In the genomic region with DNA sequence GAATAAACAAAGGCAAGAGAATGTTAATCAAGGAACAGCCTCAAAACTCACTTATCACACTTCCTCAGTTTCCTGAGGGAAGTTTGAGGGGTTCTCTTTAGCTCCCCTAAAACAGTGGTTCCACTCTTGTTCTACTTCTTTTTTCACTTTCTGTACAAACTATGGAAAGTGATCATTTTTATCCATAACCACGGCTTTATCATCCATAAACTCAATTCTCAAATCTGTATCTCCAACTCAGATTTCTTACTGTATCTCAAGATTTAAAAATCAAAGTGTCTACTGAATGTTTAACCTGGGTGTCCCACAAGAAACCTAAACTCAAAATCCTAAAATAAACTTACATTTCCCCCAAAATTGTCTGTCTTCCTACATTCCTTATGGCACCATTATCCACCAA, we compare ENCODE assay signal across 22 cellular contexts. TPM values are rescaled to one million over a fixed set of nuclear protein-coding genes. Genes with fewer than 3 reads are reported as not detected.
A peak's percentile ranks its signal among the peaks of the same experiment; 100 is the strongest.
DNase-seq lines count a peak whose midpoint lies in the region; ATAC-seq, FAIRE-seq and TF ChIP-seq lines count a peak whose summit lies in the region.
"Had no signal": no experiment of that assay in that cellular context is flagged by ENCODE, and none has a peak within 500 bp of the region (broad histone marks: within the 10 kb centered on the region; RNA-seq: fewer than 3 reads in every experiment).

No MANE protein-coding gene starts in this region.

- H3F3A ChIP-seq in Loucy (ENCODE audit: low read depth) = no peaks in the 10 kb centered on the region

- DNase-seq in activated naive CD4-positive, alpha-beta T cell treated with anti-CD3 and anti-CD28 coated beads, Interleukin-2, amount 50 U/mL, for 72 hours (ENCODE audit: low spot score in 2 of 2) = no peak
- DNase-seq in activated naive CD4-positive, alpha-beta T cell (lab: John Stamatoyannopoulos, UW) = no peak
- DNase-seq in activated naive CD8-positive, alpha-beta T cell treated with anti-CD3 and anti-CD28 coated beads, Interleukin-2, amount 10 ng/mL, durations not matched to agents 7 days and 5 days = no peak
- no peak for DNase-seq in stimulated activated effector memory CD8-positive, alpha-beta T cell treated with anti-CD3 and anti-CD28 coated beads, Interleukin-12 subunit alpha, Interleukin-12 subunit beta, amount 100 ng/mL, for 72 hours (ENCODE audit: low spot score in 2 of 2)
- DNase-seq in activated CD4-positive, alpha-beta T cell treated with anti-CD3 and anti-CD28 coated beads, Interleukin-2, amount 10 ng/mL, durations not matched to agents 24 days and 14 days = no peak
- DNase-seq in NCI-H1092 treated with DMSO at 0.1 percent for 48 hours (lab: John Stamatoyannopoulos, UW) (no peak), kidney (no peak)
- DNase-seq: activated CD4-positive, alpha-beta T cell treated with anti-CD3 and anti-CD28 coated beads for 48 hours; Caco-2; cortex of kidney; left ventricle myocardium inferior; NCI-H1930; NCI-H524 treated with DMSO at 0.1 percent for 48 hours; OCI-M1; pancreas; SK-N-SH; stimulated activated CD4-positive, alpha-beta T cell treated with anti-CD3 and anti-CD28 coated beads, Interleukin-1b, Interleukin-23, amount 100 ng/mL, for 48 hours had no signal

- POLR2A ChIA-PET in activated naive CD8-positive, alpha-beta T cell treated with anti-CD3 and anti-CD28 coated beads, Interleukin-2, amount 10 ng/mL, durations not matched to agents 7 days and 5 days (lab: Charles Lee) = no interaction called here

- no peaks in the 10 kb centered on the region for H3K27me3 Mint-ChIP-seq in activated naive CD8-positive, alpha-beta T cell treated with anti-CD3 and anti-CD28 coated beads, Interleukin-2, amount 10 ng/mL, durations not matched to agents 7 days and 5 days
- H3K27me3 Mint-ChIP-seq in activated CD4-positive, alpha-beta T cell treated with anti-CD3 and anti-CD28 coated beads, Interleukin-2, amount 10 ng/mL, durations not matched to agents 24 days and 14 days = no peaks in the 10 kb centered on the region

- intact Hi-C loops in activated CD4-positive, alpha-beta T cell treated with anti-CD3 and anti-CD28 coated beads, Interleukin-2, amount 10 ng/mL, durations not matched to agents 24 days and 14 days (cut with micrococcal nuclease) = loop anchor here (2.0 kb wide), 1 partner anchor 15 kb away; a partner anchor contains a TSS
- intact Hi-C loops in kidney (cut with DNase I) = no loop called here

- H3K27ac Mint-ChIP-seq in activated naive CD4-positive, alpha-beta T cell treated with anti-CD3 and anti-CD28 coated beads, Interleukin-2, amount 50 U/mL, for 72 hours = peak overlapping the region; percentile 44 to 99
- peak overlapping the region; percentile 33 for H3K27ac Mint-ChIP-seq in activated naive CD8-positive, alpha-beta T cell treated with anti-CD3 and anti-CD28 coated beads, Interleukin-2, amount 10 ng/mL, durations not matched to agents 7 days and 5 days
- H3K27ac Mint-ChIP-seq in stimulated activated effector memory CD8-positive, alpha-beta T cell treated with anti-CD3 and anti-CD28 coated beads, Interleukin-12 subunit alpha, Interleukin-12 subunit beta, amount 100 ng/mL, for 72 hours = peak overlapping the region; percentile 73
- H3K27ac Mint-ChIP-seq in activated CD4-positive, alpha-beta T cell treated with anti-CD3 and anti-CD28 coated beads, Interleukin-2, amount 10 ng/mL, durations not matched to agents 24 days and 14 days = no peak overlapping the region

- ATAC-seq in activated naive CD4-positive, alpha-beta T cell treated with anti-CD3 and anti-CD28 coated beads, Interleukin-2, amount 50 U/mL, for 72 hours = no peak
- no peak for ATAC-seq in activated naive CD8-positive, alpha-beta T cell treated with anti-CD3 and anti-CD28 coated beads, Interleukin-2, amount 10 ng/mL, durations not matched to agents 7 days and 5 days (ENCODE audit: low read depth)
- no peak for ATAC-seq in stimulated activated effector memory CD8-positive, alpha-beta T cell treated with anti-CD3 and anti-CD28 coated beads, Interleukin-12 subunit alpha, Interleukin-12 subunit beta, amount 100 ng/mL, for 72 hours
- ATAC-seq: gastroesophageal sphincter, pancreas had no signal

- peaks cover 39% of the 10 kb centered on the region for H3K4me1 Mint-ChIP-seq in activated naive CD8-positive, alpha-beta T cell treated with anti-CD3 and anti-CD28 coated beads, Interleukin-2, amount 10 ng/mL, durations not matched to agents 7 days and 5 days
- peaks cover 41% of the 10 kb centered on the region for H3K4me1 Mint-ChIP-seq in stimulated activated effector memory CD8-positive, alpha-beta T cell treated with anti-CD3 and anti-CD28 coated beads, Interleukin-12 subunit alpha, Interleukin-12 subunit beta, amount 100 ng/mL, for 72 hours
- peaks cover 51% of the 10 kb centered on the region for H3K4me1 Mint-ChIP-seq in activated CD4-positive, alpha-beta T cell treated with anti-CD3 and anti-CD28 coated beads, Interleukin-2, amount 10 ng/mL, durations not matched to agents 24 days and 14 days

- H3K4me3 ChIP-seq in Loucy (ENCODE audit: low read length, poor library complexity, severe bottlenecking) = peak overlapping the region; percentile 96
- H3K4me3 ChIP-seq in kidney (ENCODE audit: low read length in 2 of 2) = no peak overlapping the region
- H3K4me3 ChIP-seq: gastroesophageal sphincter, left ventricle myocardium inferior, pancreas had no signal

- no peak overlapping the region for H3K27ac ChIP-seq in kidney (ENCODE audit: low read depth in 2 of 2, low read length in 2 of 2)
- H3K27ac ChIP-seq: gastroesophageal sphincter, left ventricle myocardium inferior, pancreas had no signal

- no peaks in the 10 kb centered on the region for H3K9me3 Mint-ChIP-seq in activated naive CD4-positive, alpha-beta T cell treated with anti-CD3 and anti-CD28 coated beads, Interleukin-2, amount 50 U/mL, for 72 hours
- no peaks in the 10 kb centered on the region for H3K9me3 Mint-ChIP-seq in activated naive CD8-positive, alpha-beta T cell treated with anti-CD3 and anti-CD28 coated beads, Interleukin-2, amount 10 ng/mL, durations not matched to agents 7 days and 5 days
- no peaks in the 10 kb centered on the region for H3K9me3 Mint-ChIP-seq in stimulated activated effector memory CD8-positive, alpha-beta T cell treated with anti-CD3 and anti-CD28 coated beads, Interleukin-12 subunit alpha, Interleukin-12 subunit beta, amount 100 ng/mL, for 72 hours
- no peaks in the 10 kb centered on the region for H3K9me3 Mint-ChIP-seq in activated CD4-positive, alpha-beta T cell treated with anti-CD3 and anti-CD28 coated beads, Interleukin-2, amount 10 ng/mL, durations not matched to agents 24 days and 14 days
- H3K9me3 Mint-ChIP-seq: activated T-helper 1 cell treated with anti-CD3 and anti-CD28 coated beads, Interleukin-12 subunit alpha, Interleukin-12 subunit beta, Interleukin-2, Interleukin-4 antibody, amounts not matched to agents 30 ng/mL and 10 ng/mL and 1 ng/mL, durations not matched to agents 14 hours and 24 hours and 36 hours had no signal

- H3K4me2 ChIP-seq in Loucy (ENCODE audit: low read depth, low read length, poor library complexity, severe bottlenecking) = peak overlapping the region; percentile 85
- H3K4me2 ChIP-seq: SK-N-SH had no signal

- no peak overlapping the region for H3K4me3 Mint-ChIP-seq in activated naive CD8-positive, alpha-beta T cell treated with anti-CD3 and anti-CD28 coated beads, Interleukin-2, amount 10 ng/mL, durations not matched to agents 7 days and 5 days
- H3K4me3 Mint-ChIP-seq in stimulated activated effector memory CD8-positive, alpha-beta T cell treated with anti-CD3 and anti-CD28 coated beads, Interleukin-12 subunit alpha, Interleukin-12 subunit beta, amount 100 ng/mL, for 72 hours = no peak overlapping the region
- no peak overlapping the region for H3K4me3 Mint-ChIP-seq in activated CD4-positive, alpha-beta T cell treated with anti-CD3 and anti-CD28 coated beads, Interleukin-2, amount 10 ng/mL, durations not matched to agents 24 days and 14 days
- H3K4me3 Mint-ChIP-seq: activated T-helper 1 cell treated with anti-CD3 and anti-CD28 coated beads, Interleukin-12 subunit alpha, Interleukin-12 subunit beta, Interleukin-2, Interleukin-4 antibody, amounts not matched to agents 30 ng/mL and 10 ng/mL and 1 ng/mL, durations not matched to agents 14 hours and 24 hours and 36 hours had no signal

- no peaks in the 10 kb centered on the region for H3K9me3 ChIP-seq in Loucy (ENCODE audit: insufficient read depth, low read depth, low read length)
- no peaks in the 10 kb centered on the region for H3K9me3 ChIP-seq in kidney (ENCODE audit: control insufficient read depth in 1 of 2, low read length in 2 of 2)
- H3K9me3 ChIP-seq: Caco-2, gastroesophageal sphincter, left ventricle myocardium inferior, pancreas, SK-N-SH had no signal

- peaks cover 89% of the 10 kb centered on the region for H3K79me2 ChIP-seq in Loucy (ENCODE audit: insufficient read depth, low read length)

- no peak for FAIRE-seq in kidney (lab: Jason Lieb, UNC)
- FAIRE-seq: HTR-8/SVneo, pancreas had no signal

- H3K36me3 Mint-ChIP-seq in activated naive CD4-positive, alpha-beta T cell treated with anti-CD3 and anti-CD28 coated beads, Interleukin-2, amount 50 U/mL, for 72 hours = peaks cover 23 to 37% of the 10 kb centered on the region in 2 donors
- peaks cover 17% of the 10 kb centered on the region for H3K36me3 Mint-ChIP-seq in activated naive CD8-positive, alpha-beta T cell treated with anti-CD3 and anti-CD28 coated beads, Interleukin-2, amount 10 ng/mL, durations not matched to agents 7 days and 5 days
- H3K36me3 Mint-ChIP-seq in stimulated activated effector memory CD8-positive, alpha-beta T cell treated with anti-CD3 and anti-CD28 coated beads, Interleukin-12 subunit alpha, Interleukin-12 subunit beta, amount 100 ng/mL, for 72 hours = peaks cover 70% of the 10 kb centered on the region
- peaks cover 45% of the 10 kb centered on the region for H3K36me3 Mint-ChIP-seq in activated CD4-positive, alpha-beta T cell treated with anti-CD3 and anti-CD28 coated beads, Interleukin-2, amount 10 ng/mL, durations not matched to agents 24 days and 14 days (ENCODE audit: low read depth)

- H3K9ac ChIP-seq in Loucy (ENCODE audit: low read depth, low read length, poor library complexity, severe bottlenecking) (peak overlapping the region; percentile 34), kidney (ENCODE audit: low read length in 2 of 2) (no peak overlapping the region)
- H3K9ac ChIP-seq: SK-N-SH had no signal

- H3K9me2 ChIP-seq in Loucy (replicated peaks; ENCODE audit: low read depth, low read length) = no peaks in the 10 kb centered on the region
- H3K9me2 ChIP-seq: SK-N-SH had no signal

- H4K20me1 ChIP-seq in Loucy (ENCODE audit: insufficient read depth, low read length, poor library complexity, severe bottlenecking) = peaks cover 51% of the 10 kb centered on the region

- TF ChIP-seq CTCF in Loucy (conservative IDR thresholded peaks at IDR 0.05; ENCODE audit: low read length) = no peak
- no peak for TF ChIP-seq CTCF in kidney (IDR thresholded peaks at IDR 0.05; ENCODE audit: borderline replicate concordance, extremely low read depth, insufficient read depth)

- no peaks in the 10 kb centered on the region for H3K36me3 ChIP-seq in Loucy (ENCODE audit: insufficient read depth, low read length)
- H3K36me3 ChIP-seq in kidney (ENCODE audit: control insufficient read depth in 1 of 2, insufficient read depth in 2 of 2, low read length in 2 of 2) = no peaks in the 10 kb centered on the region
- H3K36me3 ChIP-seq: pancreas had no signal

- H3K27me3 ChIP-seq in Loucy (ENCODE audit: insufficient read depth, low read length, poor library complexity, severe bottlenecking) = no peaks in the 10 kb centered on the region
- H3K27me3 ChIP-seq: gastroesophageal sphincter, pancreas had no signal

- H3K4me1 ChIP-seq in Loucy (ENCODE audit: insufficient read depth, low read length, poor library complexity, severe bottlenecking) (peaks cover 53% of the 10 kb centered on the region), kidney (ENCODE audit: control insufficient read depth in 1 of 2, insufficient read depth in 1 of 2, low read depth in 1 of 2, low read length in 2 of 2) (peaks cover 11 to 17% of the 10 kb centered on the region in 2 donors)

- no peak overlapping the region for H2AFZ ChIP-seq in Loucy (ENCODE audit: low read length)

RNA-seq across cellular contexts. Expression of a gene that starts 3.9 kb away (rescaled TPM):
- 100 to 1,000 TPM in 1 of 2 donors, 10 to 100 TPM in 1; 95.3 to 156 TPM for total RNA-seq in activated naive CD4-positive, alpha-beta T cell treated with anti-CD3 and anti-CD28 coated beads, Interleukin-2, amount 50 U/mL, for 72 hours
- 10 to 100 TPM; 54.1 to 62.3 TPM for total RNA-seq in activated naive CD8-positive, alpha-beta T cell treated with anti-CD3 and anti-CD28 coated beads, Interleukin-2, amount 10 ng/mL, durations not matched to agents 7 days and 5 days
- total RNA-seq in activated CD4-positive, alpha-beta T cell treated with anti-CD3 and anti-CD28 coated beads, Interleukin-2, amount 10 ng/mL, durations not matched to agents 24 days and 14 days = 173 and 178 TPM in 2 replicates
- total RNA-seq in kidney = 46.7 TPM
- 149 TPM for polyA plus RNA-seq in kidney (ENCODE audit: insufficient read depth, low read depth, low replicate concordance)

RNA-seq across cellular contexts. Expression of a gene that starts 4.0 kb away (rescaled TPM):
- 10 to 100 TPM; 59.0 to 82.9 TPM for total RNA-seq in activated naive CD4-positive, alpha-beta T cell treated with anti-CD3 and anti-CD28 coated beads, Interleukin-2, amount 50 U/mL, for 72 hours
- 10 to 100 TPM; 44.7 to 49.3 TPM for total RNA-seq in activated naive CD8-positive, alpha-beta T cell treated with anti-CD3 and anti-CD28 coated beads, Interleukin-2, amount 10 ng/mL, durations not matched to agents 7 days and 5 days
- 46.7 and 48.2 TPM in 2 replicates for total RNA-seq in activated CD4-positive, alpha-beta T cell treated with anti-CD3 and anti-CD28 coated beads, Interleukin-2, amount 10 ng/mL, durations not matched to agents 24 days and 14 days
- 42.3 TPM for total RNA-seq in kidney
- polyA plus RNA-seq in kidney (ENCODE audit: insufficient read depth, low read depth, low replicate concordance) = 91.5 TPM

RNA-seq across cellular contexts. Expression of a gene that starts 15.8 kb away (rescaled TPM):
- 1 to 10 TPM in 1 of 2 donors, not detected in 1; 2.2 TPM for total RNA-seq in activated naive CD4-positive, alpha-beta T cell treated with anti-CD3 and anti-CD28 coated beads, Interleukin-2, amount 50 U/mL, for 72 hours
- total RNA-seq in activated naive CD8-positive, alpha-beta T cell treated with anti-CD3 and anti-CD28 coated beads, Interleukin-2, amount 10 ng/mL, durations not matched to agents 7 days and 5 days = 1 to 10 TPM; 1.2 TPM
- total RNA-seq in activated CD4-positive, alpha-beta T cell treated with anti-CD3 and anti-CD28 coated beads, Interleukin-2, amount 10 ng/mL, durations not matched to agents 24 days and 14 days = not detected in 2 replicates
- 21.9 TPM for total RNA-seq in kidney
- polyA plus RNA-seq in kidney (ENCODE audit: insufficient read depth, low read depth, low replicate concordance) = 32.2 TPM
- total RNA-seq: activated T-helper 1 cell treated with anti-CD3 and anti-CD28 coated beads, Interleukin-12 subunit alpha, Interleukin-12 subunit beta, Interleukin-2, Interleukin-4 antibody, amounts not matched to agents 30 ng/mL and 10 ng/mL and 1 ng/mL, durations not matched to agents 14 hours and 24 hours and 36 hours had no signal

RNA-seq across cellular contexts. Expression of a gene that starts 18.6 kb away (rescaled TPM):
- 10 to 100 TPM; 40.1 to 41.8 TPM for total RNA-seq in activated naive CD4-positive, alpha-beta T cell treated with anti-CD3 and anti-CD28 coated beads, Interleukin-2, amount 50 U/mL, for 72 hours
- total RNA-seq in activated naive CD8-positive, alpha-beta T cell treated with anti-CD3 and anti-CD28 coated beads, Interleukin-2, amount 10 ng/mL, durations not matched to agents 7 days and 5 days = 10 to 100 TPM; 39.8 to 40.3 TPM
- 45.7 and 46.2 TPM in 2 replicates for total RNA-seq in activated CD4-positive, alpha-beta T cell treated with anti-CD3 and anti-CD28 coated beads, Interleukin-2, amount 10 ng/mL, durations not matched to agents 24 days and 14 days
- total RNA-seq in kidney = 37.2 TPM
- 23.2 TPM for polyA plus RNA-seq in kidney (ENCODE audit: insufficient read depth, low read depth, low replicate concordance)

RNA-seq across cellular contexts. Expression of a gene that starts 24.6 kb away (rescaled TPM):
- under 1 TPM in 1 of 2 donors, not detected in 1; 0.16 TPM for total RNA-seq in activated naive CD4-positive, alpha-beta T cell treated with anti-CD3 and anti-CD28 coated beads, Interleukin-2, amount 50 U/mL, for 72 hours
- total RNA-seq in activated naive CD8-positive, alpha-beta T cell treated with anti-CD3 and anti-CD28 coated beads, Interleukin-2, amount 10 ng/mL, durations not matched to agents 7 days and 5 days = not detected
- total RNA-seq in activated CD4-positive, alpha-beta T cell treated with anti-CD3 and anti-CD28 coated beads, Interleukin-2, amount 10 ng/mL, durations not matched to agents 24 days and 14 days = 0.05 TPM in 1 of 2 replicates, not detected in the other
- total RNA-seq in kidney = 12.8 TPM
- polyA plus RNA-seq in kidney (ENCODE audit: insufficient read depth, low read depth, low replicate concordance) = 2.7 TPM
- total RNA-seq: activated T-helper 1 cell treated with anti-CD3 and anti-CD28 coated beads, Interleukin-12 subunit alpha, Interleukin-12 subunit beta, Interleukin-2, Interleukin-4 antibody, amounts not matched to agents 30 ng/mL and 10 ng/mL and 1 ng/mL, durations not matched to agents 14 hours and 24 hours and 36 hours; left ventricle myocardium inferior; M059J had no signal
